7 cellular contexts compared by ENCODE assay signal in genomic region chr15:93997071-93997658, GRCh38.
A peak's percentile ranks its signal among the peaks of the same experiment; 100 is the strongest.
DNase-seq lines count a peak whose midpoint lies in the region; ATAC-seq, FAIRE-seq and TF ChIP-seq lines count a peak whose summit lies in the region.

No MANE protein-coding gene starts in this region.

- H3K4ac ChIP-seq in trophoblast cell (ENCODE audit: low read depth, low read length): no peak overlapping the region

- H4K12ac ChIP-seq in trophoblast cell (ENCODE audit: low read depth, low read length): no peak overlapping the region

- H3K36me3 Mint-ChIP-seq in activated naive CD4-positive, alpha-beta T cell treated with anti-CD3 and anti-CD28 coated beads for 36 hours (ENCODE audit: low read depth): no peaks in the 10 kb centered on the region

- no peak overlapping the region for H3K23ac ChIP-seq in trophoblast cell (ENCODE audit: low read length)

- peak; percentile 55 for FAIRE-seq in colon (lab: Jason Lieb, UNC)

- no peak overlapping the region for H3K4me3 Mint-ChIP-seq in activated naive CD4-positive, alpha-beta T cell treated with anti-CD3 and anti-CD28 coated beads for 36 hours

- H3K36me3 ChIP-seq in trophoblast cell (ENCODE audit: control insufficient read depth in 1 of 2, insufficient read depth in 2 of 2, low read length in 2 of 2): no peaks in the 10 kb centered on the region

- WGBS in trophoblast cell (ENCODE audit: extremely low coverage, insufficient coverage, insufficient read length): no CpG with 5 or more reads among the region's 6 CpGs

- CTCF ChIA-PET in activated naive CD4-positive, alpha-beta T cell treated with anti-CD3 and anti-CD28 coated beads for 36 hours (lab: Charles Lee): interaction anchor here (0.6 to 1.0 kb wide), 4 partner anchors 12 to 835 kb away, joined by 3 read pairs; no protein-coding TSS in a partner anchor

- peak; percentile 65 for TF ChIP-seq CTCF in GM12864 (IDR thresholded peaks at IDR 0.05; ENCODE audit: low read depth, low read length, missing control alignments)

- no peaks in the 10 kb centered on the region for H3K27me3 ChIP-seq in trophoblast cell (ENCODE audit: insufficient read depth, low read length)

- no peak overlapping the region for H3K14ac ChIP-seq in trophoblast cell (ENCODE audit: low read length)

- H3K79me1 ChIP-seq in trophoblast cell (ENCODE audit: low read length): no peaks in the 10 kb centered on the region

- no peak overlapping the region for H2BK5ac ChIP-seq in trophoblast cell (ENCODE audit: low read depth, low read length, poor library complexity)

- H3K27ac ChIP-seq in trophoblast cell (ENCODE audit: low read depth, low read length): no peak overlapping the region

- intact Hi-C loops in activated naive CD4-positive, alpha-beta T cell treated with anti-CD3 and anti-CD28 coated beads for 36 hours (cut with micrococcal nuclease): loop anchor here (1.0 to 10.0 kb wide), 3 partner anchors 123 to 912 kb away; partner anchors contain the start of gene RGMA

- no peak overlapping the region for H3K27ac Mint-ChIP-seq in activated naive CD4-positive, alpha-beta T cell treated with anti-CD3 and anti-CD28 coated beads for 36 hours

- no peak for ATAC-seq in GM21423 (IDR thresholded peaks at IDR 0.05; ENCODE audit: unreplicated experiment)

- no peaks in the 10 kb centered on the region for H3K79me2 ChIP-seq in trophoblast cell (ENCODE audit: control insufficient read depth, insufficient read depth, low read length, poor library complexity)

- H3K9ac ChIP-seq in trophoblast cell (ENCODE audit: low read length): no peak overlapping the region

- H4K8ac ChIP-seq in trophoblast cell (ENCODE audit: low read depth, low read length): no peak overlapping the region

- H2AK5ac ChIP-seq in trophoblast cell (ENCODE audit: low read length): no peak overlapping the region

- no peaks in the 10 kb centered on the region for H3K9me3 ChIP-seq in trophoblast cell (ENCODE audit: insufficient read depth, low read depth, low read length)

- no peak overlapping the region for H2AFZ ChIP-seq in trophoblast cell (ENCODE audit: insufficient read depth, low read length, poor library complexity)

- H2BK120ac ChIP-seq in trophoblast cell (ENCODE audit: insufficient read depth, low read length, poor library complexity): no peak overlapping the region

- no peaks in the 10 kb centered on the region for H3K27me3 Mint-ChIP-seq in activated naive CD4-positive, alpha-beta T cell treated with anti-CD3 and anti-CD28 coated beads for 36 hours (ENCODE audit: low read depth)

- H3K4me1 ChIP-seq in trophoblast cell (ENCODE audit: control insufficient read depth in 1 of 2, insufficient read depth in 2 of 2, low read length in 2 of 2): no peaks in the 10 kb centered on the region

- peaks cover 2% of the 10 kb centered on the region for H3K9me3 Mint-ChIP-seq in activated naive CD4-positive, alpha-beta T cell treated with anti-CD3 and anti-CD28 coated beads for 36 hours

- no peak overlapping the region for H2BK12ac ChIP-seq in trophoblast cell (ENCODE audit: low read length)

- H3K18ac ChIP-seq in trophoblast cell (ENCODE audit: low read length): no peak overlapping the region

- no peak for DNase-seq in GM12864 (ENCODE audit: low read depth)
- peak; percentile 21 for DNase-seq in M059J (ENCODE audit: low read depth)
- peak; percentile 10 to 73 for DNase-seq in trophoblast cell
- DNase-seq in activated naive CD4-positive, alpha-beta T cell treated with anti-CD3 and anti-CD28 coated beads for 36 hours: no peak
- no peak for DNase-seq in activated CD4-positive, CD25-positive, alpha-beta regulatory T cell treated with anti-CD3 and anti-CD28 coated beads, Interleukin-2, amount 50 U/mL, for 72 hours

- no peak overlapping the region for H3K4me2 ChIP-seq in trophoblast cell (ENCODE audit: low read length)

- H4K91ac ChIP-seq in trophoblast cell (ENCODE audit: low read depth, low read length): no peak overlapping the region

- H3K4me3 ChIP-seq in GM12864 (ENCODE audit: low read depth, low read length) (no peak overlapping the region), trophoblast cell (ENCODE audit: low read depth, low read length) (no peak overlapping the region)

- no peaks in the 10 kb centered on the region for H3K4me1 Mint-ChIP-seq in activated naive CD4-positive, alpha-beta T cell treated with anti-CD3 and anti-CD28 coated beads for 36 hours (ENCODE audit: low read depth)

Comparison
In these comparisons a context has a peak if more than half of its experiments do, and no peak if none do; other contexts are left out.
1. DNase-seq: peak in M059J (single experiment) and trophoblast cell (2 of 2); none in GM12864 (single experiment), activated naive CD4-positive, alpha-beta T cell treated with anti-CD3 and anti-CD28 coated beads for 36 hours (single experiment) and activated CD4-positive, CD25-positive, alpha-beta regulatory T cell treated with anti-CD3 and anti-CD28 coated beads, Interleukin-2, amount 50 U/mL, for 72 hours (single experiment).